ENCODE assay signal across 1 cellular context in genomic region chr12:57280234-57281062, GRCh38.
TF ChIP-seq lines count a peak whose summit lies in the region.

No MANE protein-coding gene starts in this region.

TF ChIP-seq in K562, 482 proteins besides CTCF, POLR2A, EP300 and RAD21 (continues in another document):
- no peak for TF ChIP-seq BRF1 (IDR thresholded peaks at IDR 0.05; ENCODE audit: borderline replicate concordance, extremely low read depth, insufficient read length)
- TF ChIP-seq ZNF395 (CRISPR knock-in tag; IDR thresholded peaks at IDR 0.05), result peak; percentile 57
- TF ChIP-seq CREB1 (IDR thresholded peaks at IDR 0.05), result peak; percentile 72
- peak; percentile 72; the same call in 1 of the 2 replicates for TF ChIP-seq CREB1 (CRISPR knock-in tag; IDR thresholded peaks at IDR 0.05)
- peak; percentile 62; the same call in 1 of the 2 replicates for TF ChIP-seq MBD2 (IDR thresholded peaks at IDR 0.05; ENCODE audit: borderline replicate concordance, low read depth)
- no peak for TF ChIP-seq CHCHD3 (CRISPR knock-in tag; IDR thresholded peaks at IDR 0.05)
- no peak for TF ChIP-seq RNF219 (CRISPR knock-in tag; IDR thresholded peaks at IDR 0.05)
- TF ChIP-seq ZNF639 (CRISPR knock-in tag; conservative IDR thresholded peaks at IDR 0.05 in 1 of 2, IDR thresholded peaks at IDR 0.05 in 1 of 2), result no peak
- peak; percentile 51 for TF ChIP-seq GATA2 (CRISPR knock-in tag; IDR thresholded peaks at IDR 0.05)
- no peak for TF ChIP-seq ETS2 (tag; IDR thresholded peaks at IDR 0.05; ENCODE audit: borderline replicate concordance, poor library complexity, severe bottlenecking)
- peak; percentile 73 for TF ChIP-seq CTBP1 (IDR thresholded peaks at IDR 0.05; ENCODE audit: borderline replicate concordance)
- no peak for TF ChIP-seq TSHZ1 (CRISPR knock-in tag; IDR thresholded peaks at IDR 0.05)
- TF ChIP-seq TOE1 (IDR thresholded peaks at IDR 0.05; ENCODE audit: borderline replicate concordance), result peak; percentile 96
- no peak for TF ChIP-seq TOE1 (CRISPR knock-in tag; IDR thresholded peaks at IDR 0.05; ENCODE audit: borderline replicate concordance, low read depth)
- TF ChIP-seq NBN (IDR thresholded peaks at IDR 0.05; ENCODE audit: low read depth), result 0 out of 2 replicates have a peak, but pooled peaks have one; percentile 38
- TF ChIP-seq TAF9B (IDR thresholded peaks at IDR 0.05; ENCODE audit: partially characterized antibody), result peak; percentile 25
- TF ChIP-seq GATAD2A (IDR thresholded peaks at IDR 0.05), result no peak
- TF ChIP-seq CREB3L1 (IDR thresholded peaks at IDR 0.05; ENCODE audit: borderline replicate concordance, low read depth), result no peak
- no peak for TF ChIP-seq RBM17 (IDR thresholded peaks at IDR 0.05; ENCODE audit: borderline replicate concordance, low read depth, low read length)
- no peak for TF ChIP-seq ZKSCAN8 (CRISPR knock-in tag; IDR thresholded peaks at IDR 0.05)
- TF ChIP-seq JUN (IDR thresholded peaks at IDR 0.05; ENCODE audit: borderline replicate concordance, low read depth, low read length), result peak; percentile 94
- TF ChIP-seq JUN (CRISPR knock-in tag; IDR thresholded peaks at IDR 0.05; ENCODE audit: borderline replicate concordance), result no peak
- TF ChIP-seq DPF2 (IDR thresholded peaks at IDR 0.05), result peak; percentile 95
- peak; percentile 50; the same call in 1 of the 2 replicates for TF ChIP-seq ZNF407 (IDR thresholded peaks at IDR 0.05; ENCODE audit: low read depth)
- no peak for TF ChIP-seq ZNF518B (CRISPR knock-in tag; IDR thresholded peaks at IDR 0.05)
- no peak for TF ChIP-seq CEBPG (CRISPR knock-in tag; IDR thresholded peaks at IDR 0.05)
- no peak for TF ChIP-seq CEBPG (tag; conservative IDR thresholded peaks at IDR 0.05 in 1 of 2, IDR thresholded peaks at IDR 0.05 in 1 of 2)
- no peak for TF ChIP-seq POLR2AphosphoS2 (IDR thresholded peaks at IDR 0.05; ENCODE audit: low read length)
